10 cellular contexts compared by ENCODE assay signal in the genomic region with DNA sequence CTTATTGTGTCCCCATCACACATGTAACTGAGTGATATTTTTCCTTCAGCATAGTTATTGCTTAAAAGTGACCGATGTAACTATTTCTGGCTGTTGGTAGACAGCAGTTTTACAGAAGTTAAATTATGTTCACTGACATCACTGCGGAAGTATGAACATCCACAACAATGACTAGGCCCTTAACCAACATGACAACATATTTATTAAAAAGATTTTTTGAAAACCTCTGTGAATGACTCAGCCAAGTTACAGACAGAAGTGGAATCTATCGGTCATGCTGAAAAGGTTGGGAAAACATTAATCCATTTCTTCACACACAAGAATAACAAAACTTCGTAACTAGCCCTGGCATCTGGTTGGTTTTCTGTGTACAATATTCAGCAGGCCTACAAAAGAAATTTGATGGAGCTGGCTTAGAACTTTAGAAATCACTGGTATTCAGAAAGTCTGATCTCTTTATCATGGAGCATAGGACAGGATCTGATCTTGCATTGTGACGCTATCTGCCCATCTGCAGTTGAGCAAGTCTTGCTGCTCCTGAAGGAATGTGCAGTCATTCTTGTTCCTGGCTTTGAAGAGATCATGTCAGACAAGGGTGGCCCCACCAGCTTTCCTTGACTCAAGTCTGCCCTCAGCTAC. TPM values are rescaled to one million over a fixed set of nuclear protein-coding genes. Genes with fewer than 3 reads are reported as not detected.
DNase-seq lines count a peak whose midpoint lies in the region; ATAC-seq, FAIRE-seq and TF ChIP-seq lines count a peak whose summit lies in the region.
"Had no signal": no experiment of that assay in that cellular context is flagged by ENCODE, and none has a peak within 500 bp of the region (broad histone marks: within the 10 kb centered on the region; RNA-seq: fewer than 3 reads in every experiment).

No MANE protein-coding gene starts in this region.

- H2AFZ ChIP-seq in PC-9: no peak overlapping the region

- DNase-seq in CD14-positive monocyte (ENCODE audit: low spot score) (no peak), PC-9 (peak; percentile 60 to 87), epithelial cell of proximal tubule (ENCODE audit: low read depth) (peak; percentile 99), pancreas (no peak), BE2C (no peak), NCI-H1417 (lab: John Stamatoyannopoulos, UW) (no peak)
- no peak for DNase-seq in activated CD4-positive, alpha-beta T cell treated with anti-CD3 and anti-CD28 coated beads, Interleukin-2, amount 50 U/mL, for 48 hours
- DNase-seq: hypothalamus, NCI-H1105 treated with DMSO at 0.1 percent for 48 hours had no signal

- peak overlapping the region; percentile 93 for H3K27ac ChIP-seq in PC-9
- H3K27ac ChIP-seq in pancreas: peak overlapping the region in 2 of 4 donors; percentile 67 to 70

- H3K4me3 ChIP-seq in PC-9: peak overlapping the region; percentile 9; the same call in 1 of the 2 replicates
- no peak overlapping the region for H3K4me3 ChIP-seq in epithelial cell of proximal tubule (ENCODE audit: low read depth, low read length)
- no peak overlapping the region for H3K4me3 ChIP-seq in pancreas
- H3K4me3 ChIP-seq in BE2C (ENCODE audit: low read depth, low read length): no peak overlapping the region

- TF ChIP-seq CTCF in CD14-positive monocyte (IDR thresholded peaks at IDR 0.05) (no peak), PC-9 (conservative IDR thresholded peaks at IDR 0.05) (no peak), epithelial cell of proximal tubule (conservative IDR thresholded peaks at IDR 0.05; ENCODE audit: low read depth, low read length) (no peak), pancreas (IDR thresholded peaks at IDR 0.05) (no peak), BE2C (IDR thresholded peaks at IDR 0.05; ENCODE audit: low read depth, low read length) (no peak)

- no peaks in the 10 kb centered on the region for H3K9me3 ChIP-seq in PC-9 (ENCODE audit: insufficient read depth, low read depth)
- H3K9me3 ChIP-seq in pancreas: no peaks in the 10 kb centered on the region
- H3K9me3 ChIP-seq in BE2C: no peaks in the 10 kb centered on the region

- H4K20me1 ChIP-seq in PC-9 (ENCODE audit: insufficient read depth): no peaks in the 10 kb centered on the region

- intact Hi-C loops in CD14-positive monocyte (cut with micrococcal nuclease): no loop called here
- intact Hi-C loops in PC-9 (cut with micrococcal nuclease; ENCODE audit: unreplicated experiment): loop anchor here (1.0 to 10.0 kb wide), 5 partner anchors 31 to 469 kb away; no protein-coding TSS in a partner anchor
- intact Hi-C loops in pancreas (cut with DNase I): no loop called here

- H3F3A ChIP-seq in PC-9 (ENCODE audit: insufficient read depth, low read depth): peaks cover 48% of the 10 kb centered on the region

- peaks cover 0 to 4% (median 1%) of the 10 kb centered on the region in 7 donors for H3K9me3 Mint-ChIP-seq in CD14-positive monocyte

- H3K79me2 ChIP-seq in PC-9 (ENCODE audit: low read depth): peaks cover 17% of the 10 kb centered on the region; the same call in 1 of the 2 replicates

- no TSS peak for BruUV-seq in PC-9 (replicated peaks; lab: Mats Ljungman, UMichigan)

- peak in 3 of 4 donors; percentile 1 to 8 (median 7) for ATAC-seq in pancreas
- no peak for ATAC-seq in HG02759 (IDR thresholded peaks at IDR 0.05; ENCODE audit: unreplicated experiment)

- H3K9me2 ChIP-seq in PC-9 (ENCODE audit: insufficient read depth): no peaks in the 10 kb centered on the region

- no peaks in the 10 kb centered on the region for H3K27me3 ChIP-seq in PC-9 (ENCODE audit: insufficient read depth, low read depth)
- no peaks in the 10 kb centered on the region for H3K27me3 ChIP-seq in pancreas
- peaks cover 26% of the 10 kb centered on the region for H3K27me3 ChIP-seq in BE2C

- peaks cover 0 to 3% of the 10 kb centered on the region in 2 donors for H3K36me3 Mint-ChIP-seq in CD14-positive monocyte

- H3K4me1 ChIP-seq in PC-9 (replicated peaks; ENCODE audit: insufficient read depth): peaks cover 49% of the 10 kb centered on the region
- peaks cover 0 to 19% (median 3%) of the 10 kb centered on the region in 3 donors for H3K4me1 ChIP-seq in pancreas
- H3K4me1 ChIP-seq in BE2C: no peaks in the 10 kb centered on the region

- no peak overlapping the region for H3K4me3 Mint-ChIP-seq in CD14-positive monocyte

- WGBS in pancreas, 2 donors: 64 to 72% methylated on average over 5 of the region's 5 CpGs

- H3K36me3 ChIP-seq in PC-9 (ENCODE audit: low read depth) (no peaks in the 10 kb centered on the region), pancreas (no peaks in the 10 kb centered on the region), BE2C (no peaks in the 10 kb centered on the region)

- POLR2A ChIA-PET in PC-9 (lab: Charles Lee; ENCODE audit: unreplicated experiment): interaction anchor here (0.6 to 0.7 kb wide), 3 partner anchors 9 to 408 kb away, joined by 3 to 9 read pairs (median 4); no protein-coding TSS in a partner anchor

- H3K27ac Mint-ChIP-seq in CD14-positive monocyte: peak overlapping the region; percentile 26 to 91 (median 78)

- peaks cover 14 to 20% (median 19%) of the 10 kb centered on the region in 3 donors for H3K27me3 Mint-ChIP-seq in CD14-positive monocyte (ENCODE audit: low read depth in 3 of 3)

- H3K4me1 Mint-ChIP-seq in CD14-positive monocyte: peaks cover 35% of the 10 kb centered on the region

- peak overlapping the region; percentile 68 for H3K4me2 ChIP-seq in PC-9

- CTCF ChIA-PET in PC-9 (lab: Charles Lee): interaction anchor here (0.7 kb wide), 1 partner anchor 759 kb away, joined by 3 read pairs; no protein-coding TSS in a partner anchor

- peak; percentile 76 for FAIRE-seq in pancreas (lab: Jason Lieb, UNC)

RNA-seq across cellular contexts. Expression of a gene that starts 6.5 kb away (rescaled TPM):
- not detected for polyA plus RNA-seq in CD14-positive monocyte
- total RNA-seq in PC-9 (2021): 20.5 and 23.4 TPM in 2 replicates
- 24.2 and 28.9 TPM in 2 replicates for total RNA-seq in epithelial cell of proximal tubule
- total RNA-seq in pancreas: 10 to 100 TPM; 32.0 to 67.2 (median 40.7) TPM
- polyA plus RNA-seq in pancreas: 10 to 100 TPM; 15.9 to 29.1 TPM
- polyA plus RNA-seq in BE2C (2012; ENCODE audit: insufficient read depth, insufficient read length, low read depth): not detected

Comparison
In these comparisons a context has a peak if more than half of its experiments do, and no peak if none do; other contexts are left out.
1. DNase-seq: peak in PC-9 (2 of 2) and epithelial cell of proximal tubule (single experiment); none in CD14-positive monocyte (single experiment), pancreas (0 of 6), activated CD4-positive, alpha-beta T cell treated with anti-CD3 and anti-CD28 coated beads, Interleukin-2, amount 50 U/mL, for 48 hours (0 of 2), BE2C (single experiment) and NCI-H1417 (0 of 3).